In the genomic region with DNA sequence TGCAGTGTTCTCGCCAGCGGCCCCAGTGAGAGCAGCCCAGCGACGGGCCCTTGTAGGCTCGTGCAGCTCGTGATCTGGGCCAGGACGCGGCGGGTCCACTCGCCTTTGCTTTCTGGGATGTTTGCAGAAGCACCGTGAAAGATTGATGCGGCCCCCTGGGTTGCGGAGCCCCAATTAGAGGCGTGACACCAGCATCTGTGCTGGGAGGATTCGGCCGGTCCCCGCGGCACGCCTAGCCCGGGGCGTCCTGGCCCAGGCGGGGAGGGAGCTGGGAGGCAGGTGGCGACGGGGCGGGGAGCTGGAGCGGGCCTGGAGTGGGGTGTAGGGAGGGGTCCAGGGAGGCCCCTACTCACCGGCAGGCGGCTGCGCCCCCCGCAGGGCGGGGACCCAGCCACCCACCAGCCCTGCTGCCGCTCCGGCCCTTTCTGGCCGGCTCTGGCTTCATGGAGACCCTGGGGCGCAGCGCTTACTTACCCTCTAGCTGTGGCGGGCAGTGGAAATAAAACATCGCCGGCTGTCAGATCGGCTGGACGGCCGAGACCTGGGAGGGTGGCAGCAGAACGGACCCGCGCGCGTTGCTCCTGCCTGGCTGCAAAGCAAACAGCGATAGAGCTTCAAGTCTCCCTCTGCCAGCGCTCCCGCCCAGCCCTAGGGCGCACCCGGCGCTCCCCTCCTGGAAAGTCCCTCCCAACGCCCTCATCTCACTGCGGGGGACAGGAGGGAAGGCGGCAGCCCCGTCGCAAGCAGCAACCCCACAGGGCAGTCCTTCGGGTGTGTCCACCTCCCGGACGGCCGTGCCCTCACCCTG, we compare ENCODE assay signal across 14 cellular contexts. TPM values are rescaled to one million over a fixed set of nuclear protein-coding genes. Genes with fewer than 3 reads are reported as not detected.
DNase-seq lines count a peak whose midpoint lies in the region; ATAC-seq and TF ChIP-seq lines count a peak whose summit lies in the region.
"Had no signal": no experiment of that assay in that cellular context is flagged by ENCODE, and none has a peak within 500 bp of the region (broad histone marks: within the 10 kb centered on the region; RNA-seq: fewer than 3 reads in every experiment).

No MANE protein-coding gene starts in this region.

- peaks cover 23% of the 10 kb centered on the region for H3F3A ChIP-seq in neural progenitor cell (ENCODE audit: low read depth)

- H3K27me3 ChIP-seq in neural progenitor cell, result peaks cover 100% of the 10 kb centered on the region

- H3K4me3 ChIP-seq in neural progenitor cell, result peak overlapping the region; percentile 48
- H3K4me3 ChIP-seq: SK-N-MC had no signal

- peak overlapping the region; percentile 5 for H2AFZ ChIP-seq in neural progenitor cell (replicated peaks)

- ATAC-seq in HG02763 (IDR thresholded peaks at IDR 0.05; ENCODE audit: unreplicated experiment), result no peak
- no peak for ATAC-seq in omental fat pad (ENCODE audit: low FRiP score)
- no peak for ATAC-seq in GM18858 (IDR thresholded peaks at IDR 0.05; ENCODE audit: unreplicated experiment)
- ATAC-seq: activated CD4-positive, CD25-positive, alpha-beta regulatory T cell treated with anti-CD3 and anti-CD28 coated beads, Interleukin-2, amount 50 U/mL, for 24 hours had no signal

- no peaks in the 10 kb centered on the region for H3K9me3 Mint-ChIP-seq in endothelial cell (ENCODE audit: unreplicated experiment)
- H3K9me3 Mint-ChIP-seq in neural progenitor cell, result peaks cover 2% of the 10 kb centered on the region
- H3K9me3 Mint-ChIP-seq: activated T-cell treated with anti-CD3 and anti-CD28 coated beads, Interleukin-2, amount 50 U/mL, for 24 hours; CD4-positive, alpha-beta T cell had no signal

- H4K20me1 ChIP-seq in neural progenitor cell (ENCODE audit: low read depth), result peaks cover 65% of the 10 kb centered on the region

- peaks cover 22% of the 10 kb centered on the region for H3K27me3 Mint-ChIP-seq in endothelial cell (ENCODE audit: unreplicated experiment)
- peaks cover 67% of the 10 kb centered on the region for H3K27me3 Mint-ChIP-seq in neural progenitor cell (ENCODE audit: insufficient read depth, low read depth)

- H3K36me3 ChIP-seq in neural progenitor cell, result no peaks in the 10 kb centered on the region

- H3K27ac Mint-ChIP-seq in endothelial cell (ENCODE audit: unreplicated experiment) (no peak overlapping the region), neural progenitor cell (no peak overlapping the region)
- H3K27ac Mint-ChIP-seq: activated T-cell treated with anti-CD3 and anti-CD28 coated beads, Interleukin-2, amount 50 U/mL, for 24 hours; CD4-positive, alpha-beta T cell had no signal

- no peak overlapping the region for H3K27ac ChIP-seq in neural progenitor cell
- H3K27ac ChIP-seq: SK-N-MC had no signal

- H3K4me3 Mint-ChIP-seq in endothelial cell (ENCODE audit: unreplicated experiment) (peak overlapping the region; percentile 76), neural progenitor cell (peak overlapping the region; percentile 77)
- H3K4me3 Mint-ChIP-seq: activated T-cell treated with anti-CD3 and anti-CD28 coated beads, Interleukin-2, amount 50 U/mL, for 24 hours; CD4-positive, alpha-beta T cell had no signal

- no peaks in the 10 kb centered on the region for H3K79me2 ChIP-seq in neural progenitor cell (ENCODE audit: low read depth)

- H3K36me3 Mint-ChIP-seq in endothelial cell (ENCODE audit: low read depth, unreplicated experiment) (no peaks in the 10 kb centered on the region), neural progenitor cell (no peaks in the 10 kb centered on the region)

- H3K9ac ChIP-seq in neural progenitor cell, result no peak overlapping the region

- TF ChIP-seq CTCF in endothelial cell (IDR thresholded peaks at IDR 0.05; ENCODE audit: unreplicated experiment) (no peak), neural progenitor cell (IDR thresholded peaks at IDR 0.05) (no peak), omental fat pad (IDR thresholded peaks at IDR 0.05) (no peak)

- no peaks in the 10 kb centered on the region for H3K9me3 ChIP-seq in neural progenitor cell (ENCODE audit: low read depth)

- DNase-seq in DMS53 (lab: John Stamatoyannopoulos, UW), result peak; percentile 69
- peak; percentile 20 for DNase-seq in NCI-H1092 (lab: John Stamatoyannopoulos, UW)
- peak; percentile 22 for DNase-seq in endothelial cell (ENCODE audit: low spot score)
- peak; percentile 51 for DNase-seq in neural progenitor cell (ENCODE audit: low spot score)
- no peak for DNase-seq in activated T-cell treated with anti-CD3 and anti-CD28 coated beads, Interleukin-2, amount 50 U/mL, for 48 hours
- no peak for DNase-seq in omental fat pad (ENCODE audit: low spot score)
- DNase-seq: activated T-cell treated with anti-CD3 and anti-CD28 coated beads, Interleukin-2, amount 50 U/mL, for 24 hours; CD4-positive, alpha-beta T cell; effector CD4-positive, alpha-beta T cell had no signal

- peak overlapping the region; percentile 97 for H3K4me2 ChIP-seq in neural progenitor cell

- H3K4me1 ChIP-seq in neural progenitor cell, result peaks cover 36% of the 10 kb centered on the region

- H3K4me1 Mint-ChIP-seq in endothelial cell (ENCODE audit: unreplicated experiment) (peaks cover 17% of the 10 kb centered on the region), neural progenitor cell (peaks cover 21% of the 10 kb centered on the region)

RNA-seq across cellular contexts. Expression of a gene that starts 0.8 kb away (rescaled TPM):
- total RNA-seq in endothelial cell (ENCODE audit: unreplicated experiment) (not detected), neural progenitor cell (ENCODE audit: low replicate concordance) (not detected in 2 replicates), omental fat pad (not detected)
- total RNA-seq: CD4-positive, alpha-beta T cell; lung microvascular endothelial cell had no signal

Comparison
In these comparisons a context has a peak if more than half of its experiments do, and no peak if none do; other contexts are left out.
1. DNase-seq: peak in DMS53 (single experiment), NCI-H1092 (single experiment), endothelial cell (single experiment) and neural progenitor cell (single experiment); none in activated T-cell treated with anti-CD3 and anti-CD28 coated beads, Interleukin-2, amount 50 U/mL, for 48 hours (0 of 2) and omental fat pad (single experiment).